Comparison of ENCODE assay signal across 1 cellular context in genomic region chr13:111171629-111172028, GRCh38.
TF ChIP-seq lines count a peak whose summit lies in the region.

No MANE protein-coding gene starts in this region.

TF ChIP-seq in WTC11, 78 proteins besides CTCF, POLR2A, EP300 and RAD21 (continued from another document):
- TF ChIP-seq ZMAT4 (CRISPR knock-in tag; IDR thresholded peaks at IDR 0.05) (no peak), NR3C1 (CRISPR knock-in tag; conservative IDR thresholded peaks at IDR 0.05; ENCODE audit: low read depth) (no peak), FOXP1 (CRISPR knock-in tag; IDR thresholded peaks at IDR 0.05; ENCODE audit: borderline replicate concordance) (no peak), CREB1 (CRISPR knock-in tag; IDR thresholded peaks at IDR 0.05) (no peak), ATF6 (CRISPR knock-in tag; IDR thresholded peaks at IDR 0.05) (no peak), CDX4 (CRISPR knock-in tag; IDR thresholded peaks at IDR 0.05; ENCODE audit: borderline replicate concordance) (no peak), IRF1 (CRISPR knock-in tag; IDR thresholded peaks at IDR 0.05) (no peak), E2F4 (CRISPR knock-in tag; IDR thresholded peaks at IDR 0.05; ENCODE audit: borderline replicate concordance, low read depth) (no peak), JAZF1 (CRISPR knock-in tag; IDR thresholded peaks at IDR 0.05) (no peak), NFYB (CRISPR knock-in tag; conservative IDR thresholded peaks at IDR 0.05; ENCODE audit: low read depth) (no peak), TEAD1 (CRISPR knock-in tag; IDR thresholded peaks at IDR 0.05) (no peak)
